ENCODE assay signal across 1 cellular context in genomic region chr9:5536684-5537083, GRCh38.
TF ChIP-seq lines count a peak whose summit lies in the region.

No MANE protein-coding gene starts in this region.

TF ChIP-seq in HepG2, 621 proteins besides CTCF, POLR2A, EP300 and RAD21 (continued from another document):
- no peak for TF ChIP-seq ZNF75D (CRISPR knock-in tag; IDR thresholded peaks at IDR 0.05; ENCODE audit: borderline replicate concordance)
- no peak for TF ChIP-seq TEAD2 (CRISPR knock-in tag; IDR thresholded peaks at IDR 0.05)
